In genomic region chr2:177295479-177295878, GRCh38 we compare ENCODE assay signal across 11 cellular contexts. TPM values are rescaled to one million over a fixed set of nuclear protein-coding genes. Genes with fewer than 3 reads are reported as not detected.
DNase-seq lines count a peak whose midpoint lies in the region; ATAC-seq and TF ChIP-seq lines count a peak whose summit lies in the region.
"Had no signal": no experiment of that assay in that cellular context is flagged by ENCODE, and none has a peak within 500 bp of the region (broad histone marks: within the 10 kb centered on the region; RNA-seq: fewer than 3 reads in every experiment).

No MANE protein-coding gene starts in this region.

- peak overlapping the region; percentile 75 for H3K4me2 ChIP-seq in osteoblast (ENCODE audit: insufficient read depth, low read length)

- H3K27me3 ChIP-seq in SJCRH30 (no peaks in the 10 kb centered on the region), osteoblast (ENCODE audit: insufficient read depth, low read length) (no peaks in the 10 kb centered on the region)

- no peaks in the 10 kb centered on the region for H3K79me2 ChIP-seq in osteoblast (ENCODE audit: insufficient read depth, low read length)

- H3K4me1 ChIP-seq in SJCRH30 (no peaks in the 10 kb centered on the region; the same call in 1 of the 2 replicates), osteoblast (ENCODE audit: insufficient read depth, low read length) (peaks cover 7% of the 10 kb centered on the region)

- H3K9me3 ChIP-seq in SJCRH30 (replicated peaks) (no peaks in the 10 kb centered on the region), osteoblast (ENCODE audit: low read depth, low read length) (no peaks in the 10 kb centered on the region)

- peak overlapping the region; percentile 53 for H2AFZ ChIP-seq in osteoblast (ENCODE audit: low read length)

- 0 out of 2 replicates have a peak overlapping the region, but pooled peaks have one; percentile 2 for H3K4me3 ChIP-seq in SJCRH30
- peak overlapping the region; percentile 0 for H3K4me3 ChIP-seq in fibroblast of the aortic adventitia (ENCODE audit: low read depth, low read length)
- peak overlapping the region; percentile 46 for H3K4me3 ChIP-seq in osteoblast (ENCODE audit: insufficient read depth, low read length)

- H4K20me1 ChIP-seq in osteoblast (ENCODE audit: insufficient read depth, low read length): no peaks in the 10 kb centered on the region

- no peak for ATAC-seq in HG03469 (IDR thresholded peaks at IDR 0.05; ENCODE audit: unreplicated experiment)

- no peak overlapping the region for H3K27ac ChIP-seq in SJCRH30
- H3K27ac ChIP-seq in osteoblast (ENCODE audit: low read depth, low read length): peak overlapping the region; percentile 30

- peak; percentile 36 for DNase-seq in AG08396 (ENCODE audit: low spot score)
- peak in 1 of 2 experiments; percentile 17 for DNase-seq in SJCRH30
- peak; percentile 95 for DNase-seq in fibroblast of the aortic adventitia (ENCODE audit: low read depth)
- peak; percentile 18 for DNase-seq in osteoblast (ENCODE audit: insufficient read length, low spot score, missing footprints)
- DNase-seq in cerebellar cortex (ENCODE audit: low spot score): no peak
- DNase-seq in pons (ENCODE audit: low spot score): no peak
- DNase-seq in NCI-H2227 (lab: John Stamatoyannopoulos, UW; ENCODE audit: unreplicated experiment): no peak
- DNase-seq: activated CD8-positive, alpha-beta memory T cell treated with anti-CD3 and anti-CD28 coated beads, Interleukin-2, amount 50 U/mL, for 4 hours; NCI-H774; T-helper 9 cell had no signal

- no peaks in the 10 kb centered on the region for H3K36me3 ChIP-seq in SJCRH30
- H3K36me3 ChIP-seq in osteoblast (ENCODE audit: insufficient read depth, low read length): no peaks in the 10 kb centered on the region

- TF ChIP-seq CTCF in fibroblast of the aortic adventitia (IDR thresholded peaks at IDR 0.05; ENCODE audit: insufficient read depth, low read length) (no peak), osteoblast (IDR thresholded peaks at IDR 0.05; ENCODE audit: extremely low read depth, low read depth, low read length) (no peak)

RNA-seq across cellular contexts. Expression of gene NFE2L2, which starts 31.0 kb away (rescaled TPM):
- 40.2 and 47.7 TPM in 2 replicates for total RNA-seq in SJCRH30 (2014; rRNA removed; shearing (Covaris generic))
- total RNA-seq in fibroblast of the aortic adventitia (ENCODE audit: low replicate concordance) (121 and 127 TPM in 2 replicates), osteoblast (84.3 and 91.9 TPM in 2 replicates)

Comparison
In these comparisons a context has a peak if more than half of its experiments do, and no peak if none do; other contexts are left out.
1. DNase-seq: peak in AG08396 (single experiment), fibroblast of the aortic adventitia (single experiment) and osteoblast (single experiment); none in cerebellar cortex (single experiment), pons (single experiment) and NCI-H2227 (single experiment).
2. Peak in every context shown above with its lines, with median percentiles within 50 percentile points of each other: H3K4me3 ChIP-seq.